8 cellular contexts compared by ENCODE assay signal in the genomic region with DNA sequence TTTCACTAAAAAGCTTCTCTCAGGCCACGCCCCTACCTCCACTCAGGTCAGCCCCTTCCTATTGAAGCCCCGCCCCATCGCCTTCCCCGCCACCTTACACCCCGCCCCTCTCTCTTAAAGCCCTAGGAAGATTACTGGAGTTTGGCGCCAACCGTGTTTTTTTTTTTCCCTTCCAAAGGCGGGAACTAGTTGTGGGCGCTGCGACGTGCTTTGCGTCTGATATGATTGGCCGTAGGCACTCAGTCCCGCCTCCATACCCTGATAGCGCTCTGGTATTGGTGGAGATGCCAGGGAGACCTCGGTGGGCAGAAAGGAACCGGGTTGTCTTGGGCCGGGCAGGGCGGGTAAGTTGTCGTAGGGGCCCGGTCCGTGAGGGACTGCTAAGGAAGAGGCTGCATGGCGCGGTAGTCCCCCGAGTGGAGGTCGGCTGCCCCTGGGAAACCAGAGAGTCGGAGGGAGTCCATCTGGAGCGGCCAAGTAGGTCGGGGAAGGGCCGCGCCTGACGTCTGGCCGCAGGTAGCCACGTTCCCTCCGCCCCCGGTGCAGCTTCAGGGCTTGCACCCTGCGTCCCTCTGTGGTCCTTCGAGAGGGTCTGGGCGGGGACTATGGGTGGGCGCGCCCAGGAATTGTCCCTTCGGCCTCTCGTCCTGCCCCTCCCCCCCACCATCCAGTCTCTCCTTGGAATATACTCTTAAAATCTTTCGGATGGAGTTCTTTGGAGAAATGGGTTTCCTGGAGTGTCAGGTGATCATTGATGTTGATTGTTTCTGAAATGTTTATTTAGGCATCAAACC. TPM values are rescaled to one million over a fixed set of nuclear protein-coding genes. Genes with fewer than 3 reads are reported as not detected.
DNase-seq lines count a peak whose midpoint lies in the region; ATAC-seq and TF ChIP-seq lines count a peak whose summit lies in the region.

Gene CASP8AP2, plus strand, starts transcription at position 290 of the 794 bp plus-strand sequence.

- H3K36me3 Mint-ChIP-seq in activated T-helper 17 cell treated with anti-CD3 and anti-CD28 coated beads, Interleukin-2, amount 50 U/mL, for 72 hours (ENCODE audit: low read depth) = peaks cover 47% of the 10 kb centered on the region
- H3K36me3 Mint-ChIP-seq in natural killer cell treated with Interleukin-12 subunit alpha and Interleukin-12 subunit beta and Interleukin-15 and Interleukin-18, amount 100 ng/mL, for 72 hours = peaks cover 6% of the 10 kb centered on the region

- peak within 1 kb of the TSS; percentile 86 for H3K27ac ChIP-seq in RWPE1

- no peaks in the 10 kb centered on the region for H3K9me3 Mint-ChIP-seq in activated T-helper 17 cell treated with anti-CD3 and anti-CD28 coated beads, Interleukin-2, amount 50 U/mL, for 72 hours
- H3K9me3 Mint-ChIP-seq in natural killer cell treated with Interleukin-12 subunit alpha and Interleukin-12 subunit beta and Interleukin-15 and Interleukin-18, amount 100 ng/mL, for 72 hours = no peaks in the 10 kb centered on the region

- peaks cover 14% of the 10 kb centered on the region for H3K4me1 Mint-ChIP-seq in activated T-helper 17 cell treated with anti-CD3 and anti-CD28 coated beads, Interleukin-2, amount 50 U/mL, for 72 hours
- peaks cover 20 to 24% of the 10 kb centered on the region in 2 donors for H3K4me1 Mint-ChIP-seq in natural killer cell treated with Interleukin-12 subunit alpha and Interleukin-12 subunit beta and Interleukin-15 and Interleukin-18, amount 100 ng/mL, for 72 hours (ENCODE audit: low read depth in 2 of 2)

- peak; percentile 96 for DNase-seq in Daoy (ENCODE audit: low read depth)
- DNase-seq in GOT3 (lab: John Stamatoyannopoulos, UW) = peak; percentile 85
- DNase-seq in LNCaP clone FGC (ENCODE audit: low read depth) = peak; percentile 91
- DNase-seq in RWPE1 (ENCODE audit: low spot score) = peak; percentile 99
- peak; percentile 99 for DNase-seq in fibroblast of peridontal ligament (ENCODE audit: extremely low read depth)
- peak; percentile 95 for DNase-seq in natural killer cell treated with Interleukin-12 subunit alpha and Interleukin-12 subunit beta and Interleukin-15 and Interleukin-18, amount 100 ng/mL, for 72 hours (ENCODE audit: low spot score)
- peak; percentile 93 for DNase-seq in stimulated activated naive CD8-positive, alpha-beta T cell treated with anti-CD3 and anti-CD28 coated beads, Interleukin-15, Interleukin-2, amounts not matched to agents 100 U/mL and 50 U/mL, for 24 hours

- no peaks in the 10 kb centered on the region for H3K27me3 Mint-ChIP-seq in activated T-helper 17 cell treated with anti-CD3 and anti-CD28 coated beads, Interleukin-2, amount 50 U/mL, for 72 hours
- H3K27me3 Mint-ChIP-seq in natural killer cell treated with Interleukin-12 subunit alpha and Interleukin-12 subunit beta and Interleukin-15 and Interleukin-18, amount 100 ng/mL, for 72 hours = no peaks in the 10 kb centered on the region

- CTCF ChIA-PET in RWPE1 (lab: Yijun Ruan, JAX) = interaction anchor here (0.5 to 0.6 kb wide), 3 partner anchors 9 to 28 kb away, joined by 3 to 5 read pairs (median 3); no protein-coding TSS in a partner anchor

- TF ChIP-seq CTCF in LNCaP clone FGC (IDR thresholded peaks at IDR 0.05; ENCODE audit: control insufficient read depth, extremely low read depth, insufficient read depth) (no peak), RWPE1 (conservative IDR thresholded peaks at IDR 0.05; ENCODE audit: low read depth) (no peak)

- peak within 1 kb of the TSS; percentile 67 for H3K4me3 ChIP-seq in LNCaP clone FGC (ENCODE audit: low read depth, low read length)

- peak; percentile 97 for ATAC-seq in activated T-helper 17 cell treated with anti-CD3 and anti-CD28 coated beads, Interleukin-2, amount 50 U/mL, for 72 hours (replicated peaks)
- ATAC-seq in natural killer cell treated with Interleukin-12 subunit alpha and Interleukin-12 subunit beta and Interleukin-15 and Interleukin-18, amount 100 ng/mL, for 72 hours = peak; percentile 98 to 99
- ATAC-seq in stimulated activated naive CD8-positive, alpha-beta T cell treated with anti-CD3 and anti-CD28 coated beads, Interleukin-15, Interleukin-2, amounts not matched to agents 100 U/mL and 50 U/mL, for 24 hours = peak; percentile 98

- peak within 1 kb of the TSS; percentile 86 for H3K27ac Mint-ChIP-seq in activated T-helper 17 cell treated with anti-CD3 and anti-CD28 coated beads, Interleukin-2, amount 50 U/mL, for 72 hours
- peak within 1 kb of the TSS; percentile 83 to 98 for H3K27ac Mint-ChIP-seq in natural killer cell treated with Interleukin-12 subunit alpha and Interleukin-12 subunit beta and Interleukin-15 and Interleukin-18, amount 100 ng/mL, for 72 hours

- POLR2A ChIA-PET in RWPE1 (lab: Yijun Ruan, JAX; ENCODE audit: low non-redundant PET) = interaction anchor here (1.9 kb wide), 1 partner anchor 10 kb away, joined by 10 read pairs; the partner anchor contains the start of gene MDN1

- H3K4me3 Mint-ChIP-seq in activated T-helper 17 cell treated with anti-CD3 and anti-CD28 coated beads, Interleukin-2, amount 50 U/mL, for 72 hours = peak within 1 kb of the TSS; percentile 94
- peak within 1 kb of the TSS; percentile 94 for H3K4me3 Mint-ChIP-seq in natural killer cell treated with Interleukin-12 subunit alpha and Interleukin-12 subunit beta and Interleukin-15 and Interleukin-18, amount 100 ng/mL, for 72 hours

RNA-seq across cellular contexts. Expression of gene CASP8AP2, which starts in this region (rescaled TPM):
- total RNA-seq in Daoy (2014; rRNA removed; shearing (Covaris generic)) = 11.5 and 12.3 TPM in 2 replicates
- total RNA-seq in activated T-helper 17 cell treated with anti-CD3 and anti-CD28 coated beads, Interleukin-2, amount 50 U/mL, for 72 hours = 10 to 100 TPM; 20.4 to 25.6 TPM
- total RNA-seq in natural killer cell treated with Interleukin-12 subunit alpha and Interleukin-12 subunit beta and Interleukin-15 and Interleukin-18, amount 100 ng/mL, for 72 hours = 10 to 100 TPM; 20.3 to 33.1 TPM

Comparison
In these comparisons a context has a peak if more than half of its experiments do, and no peak if none do; other contexts are left out.
1. Peak in every context shown above with its lines: DNase-seq, ATAC-seq, H3K4me3 ChIP-seq and H3K27ac ChIP-seq.